In the genomic region with DNA sequence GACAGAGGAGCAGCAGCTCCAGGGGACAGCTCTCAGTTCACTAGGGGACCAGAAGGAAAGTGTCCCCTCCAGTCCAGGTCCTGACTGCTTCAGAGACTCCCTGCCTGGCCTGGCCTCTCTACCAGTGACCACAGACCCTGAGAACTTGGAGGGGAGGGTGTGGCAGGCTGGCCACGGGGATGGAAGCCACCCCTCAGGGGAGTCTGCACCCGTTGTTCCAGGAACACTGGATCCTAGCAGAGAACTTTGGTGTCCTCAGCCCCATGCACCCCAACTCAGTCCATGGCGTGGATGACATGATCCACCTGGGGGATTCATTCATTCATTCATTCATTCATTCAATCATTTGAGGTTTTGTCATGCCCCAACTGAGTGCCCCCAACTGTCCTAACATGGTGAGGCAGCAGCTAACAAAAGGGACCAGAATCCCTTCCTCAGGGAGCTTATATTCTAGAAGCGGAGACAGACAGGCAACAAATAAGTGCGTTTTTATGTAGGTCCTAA, we compare ENCODE assay signal across 1 cellular context.
A peak's percentile ranks its signal among the peaks of the same experiment; 100 is the strongest.
TF ChIP-seq lines count a peak whose summit lies in the region.

No MANE protein-coding gene starts in this region.

TF ChIP-seq in GM12878, 131 proteins besides CTCF, POLR2A, EP300 and RAD21:
- TF ChIP-seq, protein P1, sequence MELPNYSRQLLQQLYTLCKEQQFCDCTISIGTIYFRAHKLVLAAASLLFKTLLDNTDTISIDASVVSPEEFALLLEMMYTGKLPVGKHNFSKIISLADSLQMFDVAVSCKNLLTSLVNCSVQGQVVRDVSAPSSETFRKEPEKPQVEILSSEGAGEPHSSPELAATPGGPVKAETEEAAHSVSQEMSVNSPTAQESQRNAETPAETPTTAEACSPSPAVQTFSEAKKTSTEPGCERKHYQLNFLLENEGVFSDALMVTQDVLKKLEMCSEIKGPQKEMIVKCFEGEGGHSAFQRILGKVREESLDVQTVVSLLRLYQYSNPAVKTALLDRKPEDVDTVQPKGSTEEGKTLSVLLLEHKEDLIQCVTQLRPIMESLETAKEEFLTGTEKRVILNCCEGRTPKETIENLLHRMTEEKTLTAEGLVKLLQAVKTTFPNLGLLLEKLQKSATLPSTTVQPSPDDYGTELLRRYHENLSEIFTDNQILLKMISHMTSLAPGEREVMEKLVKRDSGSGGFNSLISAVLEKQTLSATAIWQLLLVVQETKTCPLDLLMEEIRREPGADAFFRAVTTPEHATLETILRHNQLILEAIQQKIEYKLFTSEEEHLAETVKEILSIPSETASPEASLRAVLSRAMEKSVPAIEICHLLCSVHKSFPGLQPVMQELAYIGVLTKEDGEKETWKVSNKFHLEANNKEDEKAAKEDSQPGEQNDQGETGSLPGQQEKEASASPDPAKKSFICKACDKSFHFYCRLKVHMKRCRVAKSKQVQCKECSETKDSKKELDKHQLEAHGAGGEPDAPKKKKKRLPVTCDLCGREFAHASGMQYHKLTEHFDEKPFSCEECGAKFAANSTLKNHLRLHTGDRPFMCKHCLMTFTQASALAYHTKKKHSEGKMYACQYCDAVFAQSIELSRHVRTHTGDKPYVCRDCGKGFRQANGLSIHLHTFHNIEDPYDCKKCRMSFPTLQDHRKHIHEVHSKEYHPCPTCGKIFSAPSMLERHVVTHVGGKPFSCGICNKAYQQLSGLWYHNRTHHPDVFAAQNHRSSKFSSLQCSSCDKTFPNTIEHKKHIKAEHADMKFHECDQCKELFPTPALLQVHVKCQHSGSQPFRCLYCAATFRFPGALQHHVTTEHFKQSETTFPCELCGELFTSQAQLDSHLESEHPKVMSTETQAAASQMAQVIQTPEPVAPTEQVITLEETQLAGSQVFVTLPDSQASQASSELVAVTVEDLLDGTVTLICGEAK (IDR thresholded peaks at IDR 0.05; ENCODE audit: borderline replicate concordance), result no peak
- TF ChIP-seq ZNF24 (IDR thresholded peaks at IDR 0.05), result 0 out of 2 replicates have a peak, but pooled peaks have one; percentile 62
